In genomic region chr16:8867483-8868271, GRCh38 we compare ENCODE assay signal across 8 cellular contexts. TPM values are rescaled to one million over a fixed set of nuclear protein-coding genes. Genes with fewer than 3 reads are reported as not detected.
DNase-seq lines count a peak whose midpoint lies in the region; ATAC-seq, FAIRE-seq and TF ChIP-seq lines count a peak whose summit lies in the region.

No MANE protein-coding gene starts in this region.

- peaks cover 2% of the 10 kb centered on the region for H3K36me3 ChIP-seq in iPS-18a (ENCODE audit: control insufficient read depth, low read depth, low read length)
- no peaks in the 10 kb centered on the region for H3K36me3 ChIP-seq in small intestine (ENCODE audit: control insufficient read depth in 2 of 2, insufficient read depth in 2 of 2, low read length in 2 of 2)

- peak overlapping the region; percentile 77 for H3K9ac ChIP-seq in iPS-18a (ENCODE audit: low read length)

- TF ChIP-seq CTCF in GM13977 (IDR thresholded peaks at IDR 0.05; ENCODE audit: extremely low read depth, insufficient read depth, missing control alignments): no peak

- 0 to 2% (median 1%) methylated on average over 26 of the region's 26 CpGs for WGBS in small intestine, 3 donors

- H3K27me3 ChIP-seq in iPS-18a (ENCODE audit: control insufficient read depth, insufficient read depth, low read length) (no peaks in the 10 kb centered on the region), small intestine (ENCODE audit: control insufficient read depth in 2 of 2, insufficient read depth in 2 of 2, low read length in 2 of 2) (no peaks in the 10 kb centered on the region)

- peaks cover 24% of the 10 kb centered on the region for H3K4me1 ChIP-seq in iPS-18a (ENCODE audit: control insufficient read depth, low read depth, low read length)
- H3K4me1 ChIP-seq in small intestine (ENCODE audit: control insufficient read depth in 2 of 2, insufficient read depth in 1 of 2, low read depth in 1 of 2, low read length in 1 of 2): peaks cover 5 to 13% of the 10 kb centered on the region in 2 donors

- in situ Hi-C loops in GM13977 (cut with MboI; ENCODE audit: low pct_unique_long_range_greater_than_20kb, low sequenced_read_pairs, unreplicated experiment): no loop called here

- H3K27ac ChIP-seq in iPS-18a (ENCODE audit: low read length) (peak overlapping the region; percentile 44), small intestine (ENCODE audit: low read depth in 1 of 2, low read length in 1 of 2) (peak overlapping the region; percentile 7 to 94)

- H3K9me3 ChIP-seq in iPS-18a (ENCODE audit: control insufficient read depth, low read depth, low read length): no peaks in the 10 kb centered on the region
- H3K9me3 ChIP-seq in small intestine (ENCODE audit: control insufficient read depth, low read depth): no peaks in the 10 kb centered on the region

- DNase-seq in GM13977 (ENCODE audit: low spot score): peak; percentile 62
- peak; percentile 4 for DNase-seq in NCI-H1105 (lab: John Stamatoyannopoulos, UW)
- peak in 31 of 58 donors; percentile 7 to 64 (median 39) for DNase-seq in anterior cingulate cortex (lab: John Stamatoyannopoulos, UW)
- peak; percentile 58 for DNase-seq in small intestine
- DNase-seq in NCI-H187 (lab: John Stamatoyannopoulos, UW): no peak

- ATAC-seq in HG03039 (IDR thresholded peaks at IDR 0.05; ENCODE audit: unreplicated experiment) (no peak), GM18517 (IDR thresholded peaks at IDR 0.05; ENCODE audit: unreplicated experiment) (no peak)

- H3K4me3 ChIP-seq in iPS-18a (ENCODE audit: low read length): peak overlapping the region; percentile 83
- peak overlapping the region; percentile 72 to 76 for H3K4me3 ChIP-seq in small intestine (ENCODE audit: low read depth in 1 of 2, low read length in 2 of 2)

- no peak for FAIRE-seq in small intestine (lab: Jason Lieb, UNC)

RNA-seq across cellular contexts. Expression of gene CARHSP1, which starts 1.1 kb away (rescaled TPM):
- polyA plus RNA-seq in small intestine: 10 to 100 TPM; 51.6 to 92.8 (median 84.8) TPM

RNA-seq across cellular contexts. Expression of gene LITAFD, which starts 14.5 kb away (rescaled TPM):
- polyA plus RNA-seq in small intestine: not detected

Comparison
In these comparisons a context has a peak if more than half of its experiments do, and no peak if none do; other contexts are left out.
1. DNase-seq: peak in GM13977 (single experiment), NCI-H1105 (single experiment), anterior cingulate cortex (31 of 58) and small intestine (single experiment); none in NCI-H187 (0 of 2).